10 cellular contexts compared by ENCODE assay signal in the genomic region with DNA sequence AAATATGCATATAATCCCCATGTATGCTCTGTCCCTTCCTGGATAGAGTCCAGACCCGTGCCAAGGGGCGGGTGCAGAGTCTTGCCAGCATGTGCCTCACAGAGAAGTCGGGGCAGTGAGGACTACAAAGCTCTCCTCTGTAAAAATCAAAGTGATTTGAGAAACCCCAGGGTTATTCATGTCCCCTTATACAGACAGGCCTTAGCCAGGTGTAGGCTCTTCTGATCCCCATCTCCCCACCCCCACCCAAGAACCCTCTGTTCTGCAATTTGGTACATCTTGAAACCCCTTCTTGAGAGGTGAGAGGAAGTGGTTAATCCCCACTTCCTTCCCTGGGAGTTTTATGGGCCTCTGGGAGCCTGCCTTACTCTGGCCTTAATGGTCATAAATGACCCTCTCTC. TPM values are rescaled to one million over a fixed set of nuclear protein-coding genes. Genes with fewer than 3 reads are reported as not detected.
DNase-seq lines count a peak whose midpoint lies in the region; ATAC-seq and TF ChIP-seq lines count a peak whose summit lies in the region.
"Had no signal": no experiment of that assay in that cellular context is flagged by ENCODE, and none has a peak within 500 bp of the region (broad histone marks: within the 10 kb centered on the region; RNA-seq: fewer than 3 reads in every experiment).

No MANE protein-coding gene starts in this region.

- H4K20me1 ChIP-seq in H9 (ENCODE audit: control insufficient read depth, insufficient read depth, insufficient read length) (no peaks in the 10 kb centered on the region), PC-9 (ENCODE audit: insufficient read depth) (no peaks in the 10 kb centered on the region)

- H3K23me2 ChIP-seq in H9 (ENCODE audit: insufficient read length, low read depth, low read length, poor library complexity, severe bottlenecking), result peaks cover 7% of the 10 kb centered on the region

- H4K5ac ChIP-seq in H9 (ENCODE audit: insufficient read length, low read depth, low read length) (no peak overlapping the region), mesendoderm (ENCODE audit: low read length) (no peak overlapping the region)

- H3K4me3 ChIP-seq in PC-9 (no peak overlapping the region), mesendoderm (ENCODE audit: low read length) (no peak overlapping the region), uterus (no peak overlapping the region)
- H3K4me3 ChIP-seq: thyroid gland had no signal

- H3K56ac ChIP-seq in H9 (ENCODE audit: insufficient read length, low read depth, low read length) (no peak overlapping the region), mesendoderm (ENCODE audit: low read length) (peak overlapping the region; percentile 11)

- H3K4ac ChIP-seq in H9 (ENCODE audit: low read depth, low read length), result no peak overlapping the region
- H3K4ac ChIP-seq in mesendoderm (ENCODE audit: low read depth, low read length), result peak overlapping the region; percentile 56

- H2BK120ac ChIP-seq in H9 (ENCODE audit: low read depth, low read length, poor library complexity, severe bottlenecking), result no peak overlapping the region
- no peak overlapping the region for H2BK120ac ChIP-seq in mesendoderm (ENCODE audit: low read depth, low read length)

- no peak overlapping the region for H2AFZ ChIP-seq in H9 (ENCODE audit: low read length)
- H2AFZ ChIP-seq in PC-9, result 0 out of 2 replicates have a peak overlapping the region, but pooled peaks have one; percentile 68

- H2BK12ac ChIP-seq in H9 (ENCODE audit: insufficient read length, low read depth, low read length), result no peak overlapping the region

- H3K9me2 ChIP-seq in PC-9 (ENCODE audit: insufficient read depth), result no peaks in the 10 kb centered on the region

- H2BK20ac ChIP-seq in H9 (ENCODE audit: low read depth, low read length, poor library complexity, severe bottlenecking), result no peak overlapping the region

- H3K23ac ChIP-seq in H9 (ENCODE audit: insufficient read length, low read depth, low read length) (no peak overlapping the region), mesendoderm (ENCODE audit: low read length) (no peak overlapping the region)

- no peak overlapping the region for H3K18ac ChIP-seq in H9 (ENCODE audit: insufficient read length, low read depth, low read length)
- peak overlapping the region; percentile 94 for H3K18ac ChIP-seq in mesendoderm (ENCODE audit: low read length)

- H3K4me1 Mint-ChIP-seq in H9, result peaks cover 87 to 93% of the 10 kb centered on the region in 2 experiments

- H3K4me1 ChIP-seq in H9 (ENCODE audit: insufficient read depth, low read length) (peaks cover 46% of the 10 kb centered on the region), PC-9 (replicated peaks; ENCODE audit: insufficient read depth) (peaks cover 13% of the 10 kb centered on the region), mesendoderm (ENCODE audit: control insufficient read depth, low read depth, low read length) (peaks cover 45% of the 10 kb centered on the region), uterus (no peaks in the 10 kb centered on the region)
- H3K4me1 ChIP-seq: thyroid gland had no signal

- H3K79me1 ChIP-seq in H9 (ENCODE audit: insufficient read depth, low read depth, low read length, poor library complexity, severe bottlenecking) (no peaks in the 10 kb centered on the region), mesendoderm (ENCODE audit: low read length) (peaks cover 2% of the 10 kb centered on the region)

- TF ChIP-seq CTCF in H9 (conservative IDR thresholded peaks at IDR 0.05), result no peak
- no peak for TF ChIP-seq CTCF in PC-9 (conservative IDR thresholded peaks at IDR 0.05)
- no peak for TF ChIP-seq CTCF in uterus (IDR thresholded peaks at IDR 0.05)

- H3K9ac ChIP-seq in H9 (ENCODE audit: extremely low read depth, insufficient read length, low read length) (no peak overlapping the region), mesendoderm (ENCODE audit: low read length) (peak overlapping the region; percentile 47)

- peak; percentile 5 for DNase-seq in EL
- no peak for DNase-seq in H9
- no peak for DNase-seq in PC-9
- peak; percentile 46 for DNase-seq in mesendoderm
- no peak for DNase-seq in caudate nucleus (lab: John Stamatoyannopoulos, UW)
- no peak for DNase-seq in dermis blood vessel endothelial cell
- DNase-seq in uterus, result no peak
- DNase-seq: NCI-H510A, thyroid gland had no signal

- no peak for TF ChIP-seq POLR2A in uterus (IDR thresholded peaks at IDR 0.05)

- H2BK15ac ChIP-seq in H9 (ENCODE audit: low read depth, low read length) (no peak overlapping the region), mesendoderm (replicated peaks; ENCODE audit: low read depth) (no peak overlapping the region)

- peaks cover 83% of the 10 kb centered on the region for H3K79me2 ChIP-seq in H9 (ENCODE audit: insufficient read depth, low read length)
- H3K79me2 ChIP-seq in PC-9 (ENCODE audit: low read depth), result no peaks in the 10 kb centered on the region
- peaks cover 89% of the 10 kb centered on the region for H3K79me2 ChIP-seq in mesendoderm (ENCODE audit: control insufficient read depth, insufficient read depth, low read length)

- H3K27me3 ChIP-seq in H9 (ENCODE audit: insufficient read depth, low read length), result no peaks in the 10 kb centered on the region
- H3K27me3 ChIP-seq in PC-9 (ENCODE audit: insufficient read depth, low read depth), result no peaks in the 10 kb centered on the region
- no peaks in the 10 kb centered on the region for H3K27me3 ChIP-seq in mesendoderm (ENCODE audit: insufficient read depth, low read length, poor library complexity)
- H3K27me3 ChIP-seq in uterus, result no peaks in the 10 kb centered on the region
- H3K27me3 ChIP-seq: thyroid gland had no signal

- no peaks in the 10 kb centered on the region for H3F3A ChIP-seq in PC-9 (ENCODE audit: insufficient read depth, low read depth)

- no peak overlapping the region for H3K14ac ChIP-seq in H9 (ENCODE audit: insufficient read depth, low read length)

- H3K36me3 Mint-ChIP-seq in H9 (ENCODE audit: insufficient read depth in 1 of 3, low read depth in 3 of 3), result peaks cover 7 to 18% (median 17%) of the 10 kb centered on the region in 3 experiments; a peak in 6 of 7 replicates

- no peak overlapping the region for H4K8ac ChIP-seq in H9 (replicated peaks; ENCODE audit: insufficient read length, low read depth, low read length)
- H4K8ac ChIP-seq in mesendoderm (ENCODE audit: low read depth, low read length), result no peak overlapping the region

- intact Hi-C loops in PC-9 (cut with micrococcal nuclease; ENCODE audit: unreplicated experiment), result no loop called here
- intact Hi-C loops in uterus (cut with DNase I; ENCODE audit: low total_unique reads), result no loop called here

- H3K27ac ChIP-seq in H9 (ENCODE audit: insufficient read length, low read depth, low read length), result peak overlapping the region; percentile 78
- no peak overlapping the region for H3K27ac ChIP-seq in PC-9
- H3K27ac ChIP-seq in mesendoderm (ENCODE audit: low read depth, low read length), result peak overlapping the region; percentile 96
- no peak overlapping the region for H3K27ac ChIP-seq in caudate nucleus (ENCODE audit: low read depth, low read length)
- H3K27ac ChIP-seq in uterus, result no peak overlapping the region
- H3K27ac ChIP-seq: thyroid gland had no signal

- H3K9me3 ChIP-seq in H9 (ENCODE audit: control insufficient read depth, low read depth, low read length), result no peaks in the 10 kb centered on the region
- H3K9me3 ChIP-seq in PC-9 (ENCODE audit: insufficient read depth, low read depth), result no peaks in the 10 kb centered on the region
- no peaks in the 10 kb centered on the region for H3K9me3 ChIP-seq in uterus
- H3K9me3 ChIP-seq: thyroid gland had no signal

- H3K9me3 Mint-ChIP-seq in H9, result no peaks in the 10 kb centered on the region

- BruUV-seq in PC-9 (replicated peaks; lab: Mats Ljungman, UMichigan), result no TSS peak

- H3K27ac Mint-ChIP-seq in H9, result peak overlapping the region; percentile 82 to 99 (median 99)

- POLR2A ChIA-PET in PC-9 (lab: Charles Lee; ENCODE audit: unreplicated experiment), result interaction anchor here (0.6 kb wide), 1 partner anchor 596 kb away, joined by 6 read pairs; no protein-coding TSS in a partner anchor

- CTCF ChIA-PET in PC-9 (lab: Charles Lee), result no interaction called here

- no peak overlapping the region for H3T11ph ChIP-seq in H9 (ENCODE audit: low read length)

- H2BK5ac ChIP-seq in H9 (ENCODE audit: insufficient read length, low read length) (no peak overlapping the region), mesendoderm (ENCODE audit: low read length) (peak overlapping the region; percentile 36)

- ATAC-seq in GM18861 (IDR thresholded peaks at IDR 0.05; ENCODE audit: unreplicated experiment), result no peak

- peak overlapping the region; percentile 45 to 76 for H3K4me3 Mint-ChIP-seq in H9

- peak overlapping the region; percentile 74 for H3K4me2 ChIP-seq in H9 (ENCODE audit: insufficient read depth, insufficient read length, low read length)
- H3K4me2 ChIP-seq in PC-9, result peak overlapping the region; percentile 26; the same call in 1 of the 2 replicates
- no peak overlapping the region for H3K4me2 ChIP-seq in mesendoderm (ENCODE audit: low read length)

- H3K27me3 Mint-ChIP-seq in H9 (ENCODE audit: low read depth), result no peaks in the 10 kb centered on the region; the same call in 1 of the 2 replicates

- no peak overlapping the region for H4K91ac ChIP-seq in H9 (ENCODE audit: insufficient read length, low read depth, low read length)

- no peaks in the 10 kb centered on the region for H3K36me3 ChIP-seq in PC-9 (ENCODE audit: low read depth)
- H3K36me3 ChIP-seq in mesendoderm (ENCODE audit: control insufficient read depth, insufficient read depth, low read length), result no peaks in the 10 kb centered on the region
- H3K36me3 ChIP-seq in uterus, result no peaks in the 10 kb centered on the region
- H3K36me3 ChIP-seq: thyroid gland had no signal

- WGBS in H9 (ENCODE audit: extremely low coverage, insufficient read length, low lambda C conversion rate), result no CpG with 5 or more reads among the region's 3 CpGs
- whole genome bisulfite sequencing in mesendoderm (ENCODE audit: extremely low coverage, insufficient coverage, low lambda C conversion rate), result no CpG with 5 or more reads among the region's 3 CpGs

- H2AK5ac ChIP-seq in H9 (ENCODE audit: insufficient read length, low read length), result no peak overlapping the region
- no peak overlapping the region for H2AK5ac ChIP-seq in mesendoderm (ENCODE audit: low read length)

RNA-seq across cellular contexts. Expression of a gene that starts 24.7 kb away (rescaled TPM):
- total RNA-seq in H9 (2021) (364 and 376 TPM in 2 replicates), PC-9 (2021) (not detected in 2 replicates), dermis blood vessel endothelial cell (not detected in 2 replicates), uterus (under 1 TPM in 1 of 4 donors, not detected in 3; 0.48 TPM)
- 53.0 TPM for polyA plus RNA-seq in mesendoderm (2013, experiment 1 of 2)
- 51.3 TPM for polyA plus RNA-seq in mesendoderm (2013, experiment 2 of 2)

Comparison
In these comparisons a context has a peak if more than half of its experiments do, and no peak if none do; other contexts are left out.
1. DNase-seq: peak in EL (single experiment) and mesendoderm (single experiment); none in H9 (single experiment), PC-9 (0 of 2), caudate nucleus (0 of 61), dermis blood vessel endothelial cell (single experiment) and uterus (0 of 2).
2. H3K27ac ChIP-seq: peak in H9 (single experiment) and mesendoderm (single experiment); none in PC-9 (single experiment), caudate nucleus (single experiment) and uterus (0 of 2).
3. RNA of a gene that starts 24.7 kb away (total RNA-seq): 364 to 376 TPM in H9; not detected in PC-9, not detected in dermis blood vessel endothelial cell and 0.48 TPM in uterus; every median in the first group is over 100 times any median in the second.